Comparison of ENCODE assay signal across 15 cellular contexts in genomic region chr19:45069056-45069455, GRCh38. TPM values are rescaled to one million over a fixed set of nuclear protein-coding genes. Genes with fewer than 3 reads are reported as not detected.
A peak's percentile ranks its signal among the peaks of the same experiment; 100 is the strongest.
DNase-seq lines count a peak whose midpoint lies in the region; ATAC-seq and TF ChIP-seq lines count a peak whose summit lies in the region.
"Had no signal": no experiment of that assay in that cellular context is flagged by ENCODE, and none has a peak within 500 bp of the region (broad histone marks: within the 10 kb centered on the region; RNA-seq: fewer than 3 reads in every experiment).

No MANE protein-coding gene starts in this region.

- no peaks in the 10 kb centered on the region for H3K9me3 Mint-ChIP-seq in naive B cell
- no peaks in the 10 kb centered on the region for H3K9me3 Mint-ChIP-seq in progenitor cell of endocrine pancreas (ENCODE audit: low read depth)
- H3K9me3 Mint-ChIP-seq in endothelial cell (ENCODE audit: unreplicated experiment): no peaks in the 10 kb centered on the region

- ATAC-seq in naive B cell (ENCODE audit: low read depth in 2 of 2) (no peak), GM18858 (IDR thresholded peaks at IDR 0.05; ENCODE audit: unreplicated experiment) (no peak)
- ATAC-seq: stimulated activated naive CD8-positive, alpha-beta T cell treated with anti-CD3 and anti-CD28 coated beads, Interleukin-15, Interleukin-2, amounts not matched to agents 100 U/mL and 50 U/mL, for 24 hours had no signal

- peak; percentile 25 for DNase-seq in EH (ENCODE audit: low read depth)
- peak; percentile 55 for DNase-seq in NCI-H226
- DNase-seq in cerebellum (ENCODE audit: low spot score): peak; percentile 76
- DNase-seq in naive B cell: no peak
- DNase-seq in caudate nucleus (lab: John Stamatoyannopoulos, UW): no peak
- DNase-seq in progenitor cell of endocrine pancreas (ENCODE audit: low spot score, unreplicated experiment): no peak
- no peak for DNase-seq in endothelial cell (ENCODE audit: low spot score)
- DNase-seq: activated CD4-positive, alpha-beta T cell treated with anti-CD3 and anti-CD28 coated beads for 48 hours; amygdala; GF-D8; Kasumi-1; midbrain; spleen; stimulated activated naive CD8-positive, alpha-beta T cell treated with anti-CD3 and anti-CD28 coated beads, Interleukin-15, Interleukin-2, amounts not matched to agents 100 U/mL and 50 U/mL, for 24 hours had no signal

- no peak overlapping the region for H3K4me3 Mint-ChIP-seq in naive B cell
- no peak overlapping the region for H3K4me3 Mint-ChIP-seq in progenitor cell of endocrine pancreas (ENCODE audit: low read depth)
- no peak overlapping the region for H3K4me3 Mint-ChIP-seq in endothelial cell (ENCODE audit: unreplicated experiment)

- H3K4me1 Mint-ChIP-seq in naive B cell: peaks cover 11 to 16% (median 12%) of the 10 kb centered on the region in 3 donors
- H3K4me1 Mint-ChIP-seq in progenitor cell of endocrine pancreas (ENCODE audit: low read depth): no peaks in the 10 kb centered on the region
- H3K4me1 Mint-ChIP-seq in endothelial cell (ENCODE audit: unreplicated experiment): no peaks in the 10 kb centered on the region

- H3K27ac ChIP-seq in caudate nucleus (ENCODE audit: low read depth, low read length): no peak overlapping the region

- H3K36me3 Mint-ChIP-seq in naive B cell (no peaks in the 10 kb centered on the region), progenitor cell of endocrine pancreas (ENCODE audit: insufficient read depth) (peaks cover 9% of the 10 kb centered on the region), endothelial cell (ENCODE audit: low read depth, unreplicated experiment) (peaks cover 25% of the 10 kb centered on the region)

- H3K27me3 Mint-ChIP-seq in naive B cell (no peaks in the 10 kb centered on the region), progenitor cell of endocrine pancreas (no peaks in the 10 kb centered on the region), endothelial cell (ENCODE audit: unreplicated experiment) (peaks cover 2% of the 10 kb centered on the region)

- H3K27ac Mint-ChIP-seq in naive B cell (peak overlapping the region in 4 of 6 donors; percentile 81 to 93 (median 83)), progenitor cell of endocrine pancreas (no peak overlapping the region), endothelial cell (ENCODE audit: unreplicated experiment) (no peak overlapping the region)

- TF ChIP-seq CTCF in progenitor cell of endocrine pancreas (IDR thresholded peaks at IDR 0.05; ENCODE audit: unreplicated experiment) (no peak), endothelial cell (IDR thresholded peaks at IDR 0.05; ENCODE audit: unreplicated experiment) (no peak)

RNA-seq across cellular contexts. Expression of gene ZNF296, which starts 7.2 kb away (rescaled TPM):
- total RNA-seq in cerebellum: 0.45 TPM
- 10 to 100 TPM in 5 of 6 donors, 1 to 10 TPM in 1; 7.2 to 35.9 (median 13.7) TPM for polyA plus RNA-seq in naive B cell (ENCODE audit: low read depth in 6 of 6)
- total RNA-seq in progenitor cell of endocrine pancreas: 1.1 and 1.3 TPM in 2 replicates
- 0.54 TPM for total RNA-seq in endothelial cell (ENCODE audit: unreplicated experiment)

RNA-seq across cellular contexts. Expression of gene GEMIN7, which starts 10.0 kb away (rescaled TPM):
- total RNA-seq in cerebellum: 9.1 TPM
- 100 to 1,000 TPM in 4 of 6 donors, 10 to 100 TPM in 2; 86.8 to 138 (median 102) TPM for polyA plus RNA-seq in naive B cell (ENCODE audit: low read depth in 6 of 6)
- total RNA-seq in progenitor cell of endocrine pancreas: 29.8 and 39.4 TPM in 2 replicates
- total RNA-seq in endothelial cell (ENCODE audit: unreplicated experiment): 30.8 TPM

RNA-seq across cellular contexts. Expression of gene PPP1R37, which starts 23.9 kb away (rescaled TPM):
- 19.5 TPM for total RNA-seq in cerebellum
- polyA plus RNA-seq in naive B cell (ENCODE audit: low read depth in 6 of 6): 1 to 10 TPM in 1 of 6 donors, under 1 TPM in 4, not detected in 1; 0.20 to 1.4 (median 0.32) TPM
- 44.8 and 45.8 TPM in 2 replicates for total RNA-seq in progenitor cell of endocrine pancreas
- 34.7 TPM for total RNA-seq in endothelial cell (ENCODE audit: unreplicated experiment)

RNA-seq across cellular contexts. Expression of gene CLASRP, which starts 30.2 kb away (rescaled TPM):
- 17.6 TPM for total RNA-seq in cerebellum
- 10 to 100 TPM in 2 of 6 donors, 1 to 10 TPM in 4; 6.5 to 30.2 (median 9.7) TPM for polyA plus RNA-seq in naive B cell (ENCODE audit: low read depth in 6 of 6)
- total RNA-seq in progenitor cell of endocrine pancreas: 111 and 123 TPM in 2 replicates
- 72.2 TPM for total RNA-seq in endothelial cell (ENCODE audit: unreplicated experiment)

Comparison
In these comparisons a context has a peak if more than half of its experiments do, and no peak if none do; other contexts are left out.
1. DNase-seq: peak in EH (single experiment), NCI-H226 (single experiment) and cerebellum (single experiment); none in naive B cell (single experiment), caudate nucleus (0 of 61), progenitor cell of endocrine pancreas (single experiment) and endothelial cell (single experiment).
2. H3K27ac Mint-ChIP-seq: peak in naive B cell (4 of 6); none in progenitor cell of endocrine pancreas (single experiment) and endothelial cell (single experiment).